ENCODE assay signal across 10 cellular contexts in the genomic region with DNA sequence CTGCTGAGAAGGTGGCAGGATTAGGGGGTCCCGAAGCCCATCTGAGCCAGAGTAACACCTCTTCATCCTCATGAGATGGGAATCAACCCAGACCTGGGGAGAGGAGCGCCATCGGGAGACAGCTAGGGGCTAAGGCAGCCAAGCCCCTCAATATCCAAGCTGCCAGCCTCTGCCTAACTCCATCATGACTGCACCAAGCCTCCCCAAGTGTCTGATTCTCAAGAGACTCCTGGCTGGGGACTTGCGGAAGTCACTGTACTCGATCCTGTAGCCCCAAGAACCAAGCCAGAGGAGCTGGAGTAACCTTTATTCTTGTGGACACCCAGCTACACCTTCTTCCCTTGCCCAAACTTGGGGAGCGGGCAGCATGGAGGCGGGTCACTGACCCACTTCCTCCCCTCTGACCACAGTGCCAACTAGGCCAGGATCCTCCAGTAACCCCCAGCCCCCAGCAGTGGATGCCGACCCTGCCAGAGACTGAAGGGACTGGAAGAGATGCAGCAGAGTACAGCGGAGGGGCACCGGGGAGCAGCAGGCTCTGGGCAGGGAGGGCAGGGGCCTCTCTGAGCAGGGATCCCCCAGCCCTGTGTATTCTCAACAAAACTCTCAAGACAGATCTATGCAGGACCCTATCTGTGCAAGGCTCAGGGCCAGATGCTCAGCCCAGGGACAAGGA. TPM values are rescaled to one million over a fixed set of nuclear protein-coding genes. Genes with fewer than 3 reads are reported as not detected.
DNase-seq lines count a peak whose midpoint lies in the region; ATAC-seq, FAIRE-seq and TF ChIP-seq lines count a peak whose summit lies in the region.
"Had no signal": no experiment of that assay in that cellular context is flagged by ENCODE, and none has a peak within 500 bp of the region (broad histone marks: within the 10 kb centered on the region; RNA-seq: fewer than 3 reads in every experiment).

No MANE protein-coding gene starts in this region.

- no peak overlapping the region for H2BK120ac ChIP-seq in H1 (replicated peaks; ENCODE audit: low read depth, low read length)

- no peak overlapping the region for H3K9ac ChIP-seq in H1 (replicated peaks in 1 of 4; ENCODE audit: extremely low read depth in 1 of 4, low read depth in 3 of 4, low read length in 3 of 4)

- H3K4me1 ChIP-seq in H1 (replicated peaks in 1 of 4; ENCODE audit: control insufficient read depth in 3 of 4, insufficient read depth in 4 of 4, low read length in 3 of 4) (peaks cover 0 to 30% (median 26%) of the 10 kb centered on the region in 4 experiments; a peak in 6 of 7 replicates), ovary (ENCODE audit: insufficient read depth) (peaks cover 49% of the 10 kb centered on the region)
- H3K4me1 ChIP-seq in naive thymus-derived CD4-positive, alpha-beta T cell (ENCODE audit: control insufficient read depth in 2 of 2, insufficient read depth in 2 of 2, low read length in 2 of 2): peaks cover 4 to 17% of the 10 kb centered on the region in 2 donors

- no peaks in the 10 kb centered on the region; the same call in 1 of the 2 replicates for H3K23me2 ChIP-seq in H1 (ENCODE audit: low read depth, low read length)

- no peak overlapping the region for H4K8ac ChIP-seq in H1 (ENCODE audit: extremely low read depth, insufficient read depth, low read length)

- H3K79me1 ChIP-seq in H1 (ENCODE audit: low read depth, low read length): peaks cover 31% of the 10 kb centered on the region

- TF ChIP-seq CTCF in AG10803 (conservative IDR thresholded peaks at IDR 0.05; ENCODE audit: low read length) (no peak), H1 (IDR thresholded peaks at IDR 0.05; ENCODE audit: control extremely low read depth in 1 of 3, insufficient read depth in 1 of 3, low read depth in 1 of 3, low read length in 3 of 3) (no peak), ovary (IDR thresholded peaks at IDR 0.05) (no peak)

- CTCF ChIA-PET in H1 (lab: Charles Lee; ENCODE audit: partially characterized antibody): interaction anchor here (0.8 to 34.4 kb wide), 5 partner anchors 4 to 232 kb away, joined by 3 to 638 read pairs (median 4); a partner anchor contains a TSS
- CTCF ChIA-PET in naive thymus-derived CD4-positive, alpha-beta T cell (lab: Charles Lee): interaction anchor here (1.4 kb wide), 1 partner anchor 12 kb away, joined by 3 read pairs; no protein-coding TSS in a partner anchor

- H4K20me1 ChIP-seq in H1 (replicated peaks in 1 of 2; ENCODE audit: control insufficient read depth in 1 of 2, insufficient read depth in 2 of 2, low read length in 2 of 2): peaks cover 10 to 21% of the 10 kb centered on the region in 2 experiments

- no peak overlapping the region for H2AK5ac ChIP-seq in H1 (ENCODE audit: low read depth, low read length)

- H3K4me3 ChIP-seq in AG10803 (ENCODE audit: low read length): peak overlapping the region; percentile 75
- H3K4me3 ChIP-seq in MG63: peak overlapping the region; percentile 36
- peak overlapping the region in 1 of 4 experiments; percentile 45; a peak in 2 of 8 replicates for H3K4me3 ChIP-seq in H1 (ENCODE audit: extremely low read depth in 1 of 4, insufficient read depth in 2 of 4, low read depth in 3 of 4, low read length in 4 of 4)
- peak overlapping the region; percentile 33 for H3K4me3 ChIP-seq in ovary
- H3K4me3 ChIP-seq in naive thymus-derived CD4-positive, alpha-beta T cell (ENCODE audit: low read length): no peak overlapping the region

- H3K27me3 Mint-ChIP-seq in naive thymus-derived CD4-positive, alpha-beta T cell: no peaks in the 10 kb centered on the region
- H3K27me3 Mint-ChIP-seq: central memory CD8-positive, alpha-beta T cell had no signal

- WGBS in H1 (ENCODE audit: extremely low coverage in 1 of 2, insufficient coverage in 1 of 2, insufficient read length in 1 of 2, insufficient replicate concordance in 2 of 2, low coverage in 1 of 2, low lambda C conversion rate in 2 of 2, missing lambda C conversion rate in 1 of 2), 2 experiments: 92% methylated on average over 8 of the region's 10 CpGs; no CpG with 5 or more reads in 1 of the 2 experiments
- 65 to 80% (median 71%) methylated on average over 10 of the region's 10 CpGs for WGBS in ovary, 3 donors

- peak overlapping the region; percentile 78; the same call in 1 of the 2 replicates for H2BK5ac ChIP-seq in H1 (ENCODE audit: low read depth, low read length)

- H3K36me3 ChIP-seq in MG63: no peaks in the 10 kb centered on the region; the same call in none of the 2 replicates
- peaks cover 0 to 2% (median 0%) of the 10 kb centered on the region in 4 experiments; a peak in 3 of 8 replicates for H3K36me3 ChIP-seq in H1 (ENCODE audit: control insufficient read depth in 2 of 4, insufficient read depth in 4 of 4, low read length in 3 of 4)
- H3K36me3 ChIP-seq in ovary: no peaks in the 10 kb centered on the region
- H3K36me3 ChIP-seq in naive thymus-derived CD4-positive, alpha-beta T cell (ENCODE audit: control insufficient read depth in 2 of 3, insufficient read depth in 3 of 3, low read length in 3 of 3): peaks cover 0 to 20% (median 0%) of the 10 kb centered on the region in 3 experiments

- intact Hi-C loops in ovary (cut with DNase I): loop anchor here in 1 of 4 donors (5.0 kb wide), 1 partner anchor 43 kb away; a partner anchor contains a TSS
- intact Hi-C loops in naive thymus-derived CD4-positive, alpha-beta T cell (cut with micrococcal nuclease): no loop called here

- DNase-seq in AG10803 (ENCODE audit: low read depth) (no peak), MG63 (no peak), H1 (ENCODE audit: low read depth in 1 of 2, low spot score in 2 of 2) (no peak), ovary (no peak), GF-D8 (lab: John Stamatoyannopoulos, UW) (no peak), NCI-H69 (lab: John Stamatoyannopoulos, UW) (no peak)
- DNase-seq in naive thymus-derived CD4-positive, alpha-beta T cell: no peak
- DNase-seq: activated CD4-positive, alpha-beta T cell treated with anti-CD3 and anti-CD28 coated beads for 1 hour had no signal

- H3K27ac Mint-ChIP-seq in naive thymus-derived CD4-positive, alpha-beta T cell: no peak overlapping the region

- H3K23ac ChIP-seq in H1 (ENCODE audit: insufficient read length): no peak overlapping the region

- H3K27ac ChIP-seq in H1 (ENCODE audit: low read depth, low read length) (no peak overlapping the region), ovary (peak overlapping the region; percentile 74 to 85)
- no peak overlapping the region for H3K27ac ChIP-seq in naive thymus-derived CD4-positive, alpha-beta T cell (ENCODE audit: low read depth, low read length)

- peaks cover 15 to 40% (median 37%) of the 10 kb centered on the region in 7 donors for H3K4me1 Mint-ChIP-seq in naive thymus-derived CD4-positive, alpha-beta T cell

- H3K9me3 ChIP-seq in MG63: no peaks in the 10 kb centered on the region
- H3K9me3 ChIP-seq in H1 (ENCODE audit: insufficient read depth in 2 of 2, low read depth in 1 of 2, low read length in 1 of 2): no peaks in the 10 kb centered on the region
- H3K9me3 ChIP-seq in ovary: no peaks in the 10 kb centered on the region
- H3K9me3 ChIP-seq in naive thymus-derived CD4-positive, alpha-beta T cell (ENCODE audit: control insufficient read depth in 2 of 3, low read length in 3 of 3): no peaks in the 10 kb centered on the region

- TF ChIP-seq EP300 in H1 (IDR thresholded peaks at IDR 0.05; ENCODE audit: borderline replicate concordance in 1 of 2, low read depth in 2 of 2, low read length in 2 of 2): no peak
- no peak for TF ChIP-seq EP300 in ovary (IDR thresholded peaks at IDR 0.05)

- no peak for TF ChIP-seq POLR2A in H1 (IDR thresholded peaks at IDR 0.05; ENCODE audit: control extremely low read depth in 1 of 2, low read depth in 2 of 2, low read length in 2 of 2)
- no peak for TF ChIP-seq POLR2A in ovary (IDR thresholded peaks at IDR 0.05)

- TF ChIP-seq RAD21 in H1 (IDR thresholded peaks at IDR 0.05 in 1 of 2, conservative IDR thresholded peaks at IDR 0.05 in 1 of 2; ENCODE audit: low read depth in 2 of 2, low read length in 2 of 2): no peak

- peak overlapping the region; percentile 72; the same call in 1 of the 2 replicates for H2BK15ac ChIP-seq in H1 (ENCODE audit: low read length)

- no peak overlapping the region for H4K91ac ChIP-seq in H1 (replicated peaks; ENCODE audit: insufficient read length, low read length)

- H3K27me3 ChIP-seq in MG63 (no peaks in the 10 kb centered on the region), H1 (replicated peaks in 1 of 4; ENCODE audit: control insufficient read depth in 3 of 4, extremely low read depth in 1 of 4, insufficient read depth in 3 of 4, low read length in 3 of 4) (no peaks in the 10 kb centered on the region; a peak in 1 of 7 replicates), ovary (no peaks in the 10 kb centered on the region)
- no peaks in the 10 kb centered on the region for H3K27me3 ChIP-seq in naive thymus-derived CD4-positive, alpha-beta T cell (ENCODE audit: control insufficient read depth in 2 of 2, insufficient read depth in 2 of 2, low read length in 2 of 2)

- POLR2A ChIA-PET in H1 (lab: Charles Lee; ENCODE audit: partially characterized antibody): interaction anchor here (1.3 to 3.4 kb wide), 5 partner anchors 13 to 45 kb away, joined by 3 to 24 read pairs (median 6); a partner anchor contains a TSS
- POLR2A ChIA-PET in naive thymus-derived CD4-positive, alpha-beta T cell (lab: Charles Lee): interaction anchor here (1.2 kb wide), 1 partner anchor 12 kb away, joined by 5 read pairs; no protein-coding TSS in a partner anchor

- H2AFZ ChIP-seq in H1 (ENCODE audit: low read length): no peak overlapping the region

- no peak overlapping the region for H4K5ac ChIP-seq in H1 (ENCODE audit: insufficient read length, low read depth, low read length)

- no peak overlapping the region for H3K56ac ChIP-seq in H1 (replicated peaks; ENCODE audit: insufficient read length, low read depth, low read length)

- H3K4me3 Mint-ChIP-seq in naive thymus-derived CD4-positive, alpha-beta T cell: peak overlapping the region in 3 of 10 donors; percentile 13 to 71 (median 65)
- H3K4me3 Mint-ChIP-seq: central memory CD8-positive, alpha-beta T cell had no signal

- peak overlapping the region; percentile 50; the same call in 1 of the 2 replicates for H2BK12ac ChIP-seq in H1 (ENCODE audit: low read depth, low read length)

- H3K4ac ChIP-seq in H1 (replicated peaks; ENCODE audit: insufficient read length, low read depth, low read length): peak overlapping the region; percentile 71

- H2BK20ac ChIP-seq in H1 (ENCODE audit: low read length): no peak overlapping the region

- no peaks in the 10 kb centered on the region for H3K9me3 Mint-ChIP-seq in naive thymus-derived CD4-positive, alpha-beta T cell
- H3K9me3 Mint-ChIP-seq: central memory CD8-positive, alpha-beta T cell had no signal

- no peak overlapping the region for H3K14ac ChIP-seq in H1 (ENCODE audit: insufficient read length)

- ATAC-seq in naive thymus-derived CD4-positive, alpha-beta T cell: no peak
- no peak for ATAC-seq in HG02852 (IDR thresholded peaks at IDR 0.05; ENCODE audit: unreplicated experiment)

- H3K4me2 ChIP-seq in H1 (ENCODE audit: insufficient read depth in 1 of 2, low read depth in 2 of 2, low read length in 2 of 2): peak overlapping the region; percentile 52 to 85

- peaks cover 0 to 46% of the 10 kb centered on the region in 2 experiments; a peak in 2 of 4 replicates for H3K79me2 ChIP-seq in H1 (ENCODE audit: control insufficient read depth in 1 of 2, insufficient read depth in 2 of 2, low read length in 2 of 2)

- peaks cover 0 to 4% (median 0%) of the 10 kb centered on the region in 5 donors for H3K36me3 Mint-ChIP-seq in naive thymus-derived CD4-positive, alpha-beta T cell

- no peak for FAIRE-seq in H1 (lab: Jason Lieb, UNC)

- H3K18ac ChIP-seq in H1 (ENCODE audit: extremely low read depth, low read length): 0 out of 2 replicates have a peak overlapping the region, but pooled peaks have one; percentile 48

RNA-seq across cellular contexts. Expression of a gene that starts 13.3 kb away (rescaled TPM):
- total RNA-seq in MG63 (2014; rRNA removed; shearing (Covaris generic); ENCODE audit: low replicate concordance): 31.9 and 50.4 TPM in 2 replicates
- 48.5 and 54.0 TPM in 2 replicates for total RNA-seq in H1 (2021; fragmentation: NEBNext Ultra II Directional; extraction: Animal tissue kit (Norgen Biotek cat#: 25700))
- polyA plus RNA-seq in H1 (2011; rRNA removed) (54.4 and 79.2 TPM in 2 replicates), ovary (10 to 100 TPM; 11.4 to 75.8 TPM)
- 78.3 TPM for polyA plus RNA-seq in H1 (2011; cell fraction: cytosol; rRNA removed)
- polyA plus RNA-seq in H1 (2011; cell fraction: nucleus; rRNA removed): 103 TPM
- 31.8 to 62.6 TPM (median 53.9 TPM) in 4 replicates for polyA plus RNA-seq in H1 (2012, experiment 1 of 2)
- 44.0 TPM for polyA plus RNA-seq in H1 (2012, experiment 2 of 2)
- polyA plus RNA-seq in H1 (2013, experiment 1 of 2): 23.8 TPM
- polyA plus RNA-seq in H1 (2013, experiment 2 of 2): 23.7 TPM
- polyA minus RNA-seq in H1 (2011; rRNA and poly(A)+ RNA removed): 77.4 and 115 TPM in 2 replicates
- 41.8 TPM for polyA minus RNA-seq in H1 (2011; cell fraction: cytosol; rRNA and poly(A)+ RNA removed)
- 57.9 TPM for polyA minus RNA-seq in H1 (2011; cell fraction: nucleus; rRNA and poly(A)+ RNA removed)
- 10 to 100 TPM; 35.1 to 97.6 (median 67.2) TPM for total RNA-seq in ovary
- 100 to 1,000 TPM in 1 of 5 experiments, 10 to 100 TPM in 4; 15.2 to 106 (median 70.9) TPM for total RNA-seq in naive thymus-derived CD4-positive, alpha-beta T cell
- 10 to 100 TPM; 18.3 to 41.9 TPM for polyA plus RNA-seq in naive thymus-derived CD4-positive, alpha-beta T cell

RNA-seq across cellular contexts. Expression of a gene that starts 31.6 kb away (rescaled TPM):
- 3.8 and 6.5 TPM in 2 replicates for total RNA-seq in MG63 (2014; rRNA removed; shearing (Covaris generic); ENCODE audit: low replicate concordance)
- total RNA-seq in H1 (2021; fragmentation: NEBNext Ultra II Directional; extraction: Animal tissue kit (Norgen Biotek cat#: 25700)): 18.8 and 19.4 TPM in 2 replicates
- polyA plus RNA-seq in H1 (2011; rRNA removed): 21.6 and 24.1 TPM in 2 replicates
- polyA plus RNA-seq in H1 (2011; cell fraction: cytosol; rRNA removed): 17.5 TPM
- polyA plus RNA-seq in H1 (2011; cell fraction: nucleus; rRNA removed): 32.1 TPM
- 16.3 to 20.8 TPM (median 17.6 TPM) in 4 replicates for polyA plus RNA-seq in H1 (2012, experiment 1 of 2)
- polyA plus RNA-seq in H1 (2012, experiment 2 of 2): 16.8 TPM
- polyA plus RNA-seq in H1 (2013, experiment 1 of 2): 10.8 TPM
- polyA plus RNA-seq in H1 (2013, experiment 2 of 2): 10.3 TPM
- 35.7 and 36.8 TPM in 2 replicates for polyA minus RNA-seq in H1 (2011; rRNA and poly(A)+ RNA removed)
- 17.8 TPM for polyA minus RNA-seq in H1 (2011; cell fraction: cytosol; rRNA and poly(A)+ RNA removed)
- polyA minus RNA-seq in H1 (2011; cell fraction: nucleus; rRNA and poly(A)+ RNA removed): 18.6 TPM
- total RNA-seq in ovary: 1 to 10 TPM in 3 of 7 donors, under 1 TPM in 4; 0.86 to 6.3 (median 0.97) TPM
- 1 to 10 TPM; 1.0 TPM for polyA plus RNA-seq in ovary
- total RNA-seq in naive thymus-derived CD4-positive, alpha-beta T cell: 10 to 100 TPM in 1 of 5 experiments, 1 to 10 TPM in 2, under 1 TPM in 2; 0.76 to 12.3 (median 2.1) TPM
- under 1 TPM; 0.26 to 0.48 TPM for polyA plus RNA-seq in naive thymus-derived CD4-positive, alpha-beta T cell

RNA-seq across cellular contexts. Expression of a gene that starts 39.6 kb away (rescaled TPM):
- 9.4 and 22.8 TPM in 2 replicates for total RNA-seq in MG63 (2014; rRNA removed; shearing (Covaris generic); ENCODE audit: low replicate concordance)
- 104 and 114 TPM in 2 replicates for total RNA-seq in H1 (2021; fragmentation: NEBNext Ultra II Directional; extraction: Animal tissue kit (Norgen Biotek cat#: 25700))
- polyA plus RNA-seq in H1 (2011; rRNA removed) (343 and 436 TPM in 2 replicates), ovary (10 to 100 TPM; 37.1 to 49.1 TPM)
- polyA plus RNA-seq in H1 (2011; cell fraction: cytosol; rRNA removed): 191 TPM
- polyA plus RNA-seq in H1 (2011; cell fraction: nucleus; rRNA removed): 198 TPM
- 143 to 233 TPM (median 204 TPM) in 4 replicates for polyA plus RNA-seq in H1 (2012, experiment 1 of 2)
- 249 TPM for polyA plus RNA-seq in H1 (2012, experiment 2 of 2)
- 394 TPM for polyA plus RNA-seq in H1 (2013, experiment 1 of 2)
- polyA plus RNA-seq in H1 (2013, experiment 2 of 2): 451 TPM
- 132 and 168 TPM in 2 replicates for polyA minus RNA-seq in H1 (2011; rRNA and poly(A)+ RNA removed)
- 151 TPM for polyA minus RNA-seq in H1 (2011; cell fraction: cytosol; rRNA and poly(A)+ RNA removed)
- polyA minus RNA-seq in H1 (2011; cell fraction: nucleus; rRNA and poly(A)+ RNA removed): 96.9 TPM
- 10 to 100 TPM; 14.4 to 56.7 (median 36.2) TPM for total RNA-seq in ovary
- 10 to 100 TPM in 4 of 5 experiments, 1 to 10 TPM in 1; 9.4 to 25.8 (median 13.9) TPM for total RNA-seq in naive thymus-derived CD4-positive, alpha-beta T cell
- polyA plus RNA-seq in naive thymus-derived CD4-positive, alpha-beta T cell: 10 to 100 TPM; 18.3 to 18.5 TPM

RNA-seq across cellular contexts. Expression of a gene that starts 43.7 kb away (rescaled TPM):
- total RNA-seq in MG63 (2014; rRNA removed; shearing (Covaris generic); ENCODE audit: low replicate concordance): 107 and 128 TPM in 2 replicates
- total RNA-seq in H1 (2021; fragmentation: NEBNext Ultra II Directional; extraction: Animal tissue kit (Norgen Biotek cat#: 25700)): 118 and 142 TPM in 2 replicates
- 51.6 and 69.8 TPM in 2 replicates for polyA plus RNA-seq in H1 (2011; rRNA removed)
- polyA plus RNA-seq in H1 (2011; cell fraction: cytosol; rRNA removed): 57.3 TPM
- polyA plus RNA-seq in H1 (2011; cell fraction: nucleus; rRNA removed): 31.1 TPM
- polyA plus RNA-seq in H1 (2012, experiment 1 of 2): 59.4 to 75.6 TPM (median 69.7 TPM) in 4 replicates
- polyA plus RNA-seq in H1 (2012, experiment 2 of 2): 76.0 TPM
- polyA plus RNA-seq in H1 (2013, experiment 1 of 2): 126 TPM
- 129 TPM for polyA plus RNA-seq in H1 (2013, experiment 2 of 2)
- polyA minus RNA-seq in H1 (2011; rRNA and poly(A)+ RNA removed): 83.5 and 95.8 TPM in 2 replicates
- polyA minus RNA-seq in H1 (2011; cell fraction: cytosol; rRNA and poly(A)+ RNA removed): 54.6 TPM
- polyA minus RNA-seq in H1 (2011; cell fraction: nucleus; rRNA and poly(A)+ RNA removed): 32.1 TPM
- total RNA-seq in ovary: 10 to 100 TPM; 21.3 to 54.6 (median 37.1) TPM
- polyA plus RNA-seq in ovary: 10 to 100 TPM; 17.1 to 29.2 TPM
- total RNA-seq in naive thymus-derived CD4-positive, alpha-beta T cell: 10 to 100 TPM; 29.3 to 67.9 (median 33.2) TPM
- 10 to 100 TPM; 69.5 to 72.5 TPM for polyA plus RNA-seq in naive thymus-derived CD4-positive, alpha-beta T cell

Comparison
In these comparisons a context has a peak if more than half of its experiments do, and no peak if none do; other contexts are left out.
1. H3K27ac ChIP-seq: peak in ovary (2 of 2); none in H1 (single experiment) and naive thymus-derived CD4-positive, alpha-beta T cell (single experiment).